8 cellular contexts compared by ENCODE assay signal in the genomic region with DNA sequence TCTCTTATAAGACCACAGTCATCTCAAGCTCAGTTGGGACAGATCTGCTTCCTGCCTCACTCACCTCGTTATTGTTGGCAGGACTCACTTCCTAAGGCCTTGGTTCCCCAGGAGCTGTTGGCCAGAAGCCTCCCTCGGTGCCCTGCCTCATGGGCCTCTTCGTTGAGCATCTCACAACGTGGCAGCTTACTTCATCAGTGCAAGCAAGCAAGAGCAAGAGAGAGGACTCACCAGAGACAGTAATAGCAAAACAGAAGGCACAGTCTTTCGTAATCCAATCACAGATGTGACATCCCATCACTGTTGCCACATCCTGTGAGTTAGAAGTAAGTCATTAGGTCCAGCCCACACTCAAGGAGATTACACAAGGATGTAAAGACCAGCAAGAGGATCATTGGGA. TPM values are rescaled to one million over a fixed set of nuclear protein-coding genes. Genes with fewer than 3 reads are reported as not detected.
DNase-seq lines count a peak whose midpoint lies in the region; ATAC-seq and TF ChIP-seq lines count a peak whose summit lies in the region.

No MANE protein-coding gene starts in this region.

- H4K20me1 ChIP-seq in PC-3 (ENCODE audit: low read length), result no peaks in the 10 kb centered on the region

- H3K36me3 ChIP-seq in PC-3 (ENCODE audit: low read depth, low read length), result no peaks in the 10 kb centered on the region
- no peaks in the 10 kb centered on the region for H3K36me3 ChIP-seq in CD4-positive, alpha-beta memory T cell (ENCODE audit: insufficient read depth, low read length)

- POLR2A ChIA-PET in PC-3 (lab: Charles Lee; ENCODE audit: unreplicated experiment), result interaction anchor here (0.5 to 0.8 kb wide), 5 partner anchors 8 to 819 kb away, joined by 3 to 10 read pairs (median 3); a partner anchor contains a TSS
- POLR2A ChIA-PET in CD4-positive, alpha-beta memory T cell (lab: Charles Lee; ENCODE audit: partially characterized antibody), result interaction anchor here (1.2 to 2.3 kb wide), 2 partner anchors 9 to 28 kb away, joined by 3 to 14 read pairs; a partner anchor contains a TSS
- POLR2A ChIA-PET in naive thymus-derived CD8-positive, alpha-beta T cell (lab: Charles Lee), result interaction anchor here (1.2 to 1.7 kb wide), 2 partner anchors 13 to 27 kb away, joined by 3 to 4 read pairs; a partner anchor contains a TSS

- H3K9me3 Mint-ChIP-seq in mesothelial cell of epicardium, result no peaks in the 10 kb centered on the region
- no peaks in the 10 kb centered on the region for H3K9me3 Mint-ChIP-seq in CD4-positive, alpha-beta memory T cell
- no peaks in the 10 kb centered on the region for H3K9me3 Mint-ChIP-seq in naive thymus-derived CD8-positive, alpha-beta T cell

- no peaks in the 10 kb centered on the region for H3K36me3 Mint-ChIP-seq in mesothelial cell of epicardium
- peaks cover 0 to 2% of the 10 kb centered on the region in 2 donors for H3K36me3 Mint-ChIP-seq in CD4-positive, alpha-beta memory T cell
- no peaks in the 10 kb centered on the region for H3K36me3 Mint-ChIP-seq in naive thymus-derived CD8-positive, alpha-beta T cell

- no peaks in the 10 kb centered on the region for H3K27me3 ChIP-seq in PC-3 (ENCODE audit: low read length)
- no peaks in the 10 kb centered on the region for H3K27me3 ChIP-seq in CD4-positive, alpha-beta memory T cell (ENCODE audit: insufficient read depth, low read length)

- ATAC-seq in PC-3, result peak; percentile 21
- no peak for ATAC-seq in GM21786 (IDR thresholded peaks at IDR 0.05; ENCODE audit: unreplicated experiment)
- no peak for ATAC-seq in naive thymus-derived CD8-positive, alpha-beta T cell
- no peak for ATAC-seq in HG02798 (IDR thresholded peaks at IDR 0.05; ENCODE audit: poor library complexity, unreplicated experiment)

- intact Hi-C loops in PC-3 (cut with micrococcal nuclease), result no loop called here
- intact Hi-C loops in CD4-positive, alpha-beta memory T cell (cut with micrococcal nuclease), result no loop called here

- peaks cover 61% of the 10 kb centered on the region for H3K4me1 Mint-ChIP-seq in mesothelial cell of epicardium
- H3K4me1 Mint-ChIP-seq in CD4-positive, alpha-beta memory T cell, result peaks cover 23 to 50% (median 32%) of the 10 kb centered on the region in 4 donors
- H3K4me1 Mint-ChIP-seq in naive thymus-derived CD8-positive, alpha-beta T cell, result peaks cover 23 to 52% (median 38%) of the 10 kb centered on the region in 4 donors

- H3K27ac ChIP-seq in PC-3 (ENCODE audit: low read length), result peak overlapping the region; percentile 13
- no peak overlapping the region for H3K27ac ChIP-seq in CD4-positive, alpha-beta memory T cell (ENCODE audit: low read depth, low read length)

- peak; percentile 93 for DNase-seq in EL
- DNase-seq in PC-3, result peak; percentile 91
- DNase-seq in cerebellum (ENCODE audit: low spot score), result peak; percentile 25
- DNase-seq in mesothelial cell of epicardium (ENCODE audit: low spot score in 2 of 2, unreplicated experiment in 2 of 2), result no peak
- DNase-seq in CD4-positive, alpha-beta memory T cell, result no peak
- no peak for DNase-seq in naive thymus-derived CD8-positive, alpha-beta T cell

- no peak overlapping the region for H3K9ac ChIP-seq in PC-3 (ENCODE audit: low read length)

- no peak for TF ChIP-seq CTCF in PC-3 (conservative IDR thresholded peaks at IDR 0.05; ENCODE audit: low read depth, low read length)
- no peak for TF ChIP-seq CTCF in mesothelial cell of epicardium (IDR thresholded peaks at IDR 0.05; ENCODE audit: unreplicated experiment)

- H3K27me3 Mint-ChIP-seq in mesothelial cell of epicardium (ENCODE audit: low read depth), result no peaks in the 10 kb centered on the region
- no peaks in the 10 kb centered on the region for H3K27me3 Mint-ChIP-seq in CD4-positive, alpha-beta memory T cell
- H3K27me3 Mint-ChIP-seq in naive thymus-derived CD8-positive, alpha-beta T cell, result peaks cover 0 to 2% (median 0%) of the 10 kb centered on the region in 5 donors

- BruUV-seq in PC-3 (replicated peaks; lab: Mats Ljungman, UMichigan), result no TSS peak

- H3K4me3 Mint-ChIP-seq in mesothelial cell of epicardium, result no peak overlapping the region
- H3K4me3 Mint-ChIP-seq in CD4-positive, alpha-beta memory T cell, result no peak overlapping the region
- peak overlapping the region in 1 of 10 donors; percentile 45 for H3K4me3 Mint-ChIP-seq in naive thymus-derived CD8-positive, alpha-beta T cell

- H3K4me2 ChIP-seq in PC-3 (ENCODE audit: low read length), result peak overlapping the region; percentile 14

- H3K27ac Mint-ChIP-seq in mesothelial cell of epicardium, result peak overlapping the region; percentile 37
- H3K27ac Mint-ChIP-seq in CD4-positive, alpha-beta memory T cell, result no peak overlapping the region
- H3K27ac Mint-ChIP-seq in naive thymus-derived CD8-positive, alpha-beta T cell, result no peak overlapping the region

- H3K9me2 ChIP-seq in PC-3 (replicated peaks; ENCODE audit: low read length), result no peaks in the 10 kb centered on the region

- CTCF ChIA-PET in PC-3 (lab: Charles Lee), result no interaction called here
- CTCF ChIA-PET in CD4-positive, alpha-beta memory T cell (lab: Charles Lee; ENCODE audit: partially characterized antibody), result interaction anchor here (2.8 to 4.5 kb wide), 2 partner anchors 9 to 169 kb away, joined by 8 to 28 read pairs; no protein-coding TSS in a partner anchor

- peaks cover 42% of the 10 kb centered on the region for H3K4me1 ChIP-seq in PC-3 (ENCODE audit: insufficient read depth, low read length)
- peaks cover 36% of the 10 kb centered on the region for H3K4me1 ChIP-seq in CD4-positive, alpha-beta memory T cell (ENCODE audit: insufficient read depth, low read length)

- H3F3A ChIP-seq in PC-3 (ENCODE audit: low read length, unreplicated experiment), result no peaks in the 10 kb centered on the region

- no peaks in the 10 kb centered on the region for H3K79me2 ChIP-seq in PC-3 (ENCODE audit: low read length)

- H3K4me3 ChIP-seq in PC-3 (ENCODE audit: low read length), result no peak overlapping the region
- no peak overlapping the region for H3K4me3 ChIP-seq in CD4-positive, alpha-beta memory T cell (ENCODE audit: low read length in 2 of 2)

- H2AFZ ChIP-seq in PC-3 (ENCODE audit: low read length), result peak overlapping the region; percentile 41

- no peaks in the 10 kb centered on the region for H3K9me3 ChIP-seq in PC-3 (ENCODE audit: low read length)
- no peaks in the 10 kb centered on the region for H3K9me3 ChIP-seq in CD4-positive, alpha-beta memory T cell (ENCODE audit: control insufficient read depth in 1 of 2, low read length in 2 of 2)

RNA-seq across cellular contexts. Expression of a gene that starts 5.1 kb away (rescaled TPM):
- total RNA-seq in PC-3 (2014; rRNA removed) (22.2 and 26.8 TPM in 2 replicates), cerebellum (34.5 TPM), mesothelial cell of epicardium (85.8 to 89.8 TPM (median 88.0 TPM) in 3 replicates)
- total RNA-seq in CD4-positive, alpha-beta memory T cell, result 10 to 100 TPM; 45.3 to 47.3 TPM
- polyA plus RNA-seq in CD4-positive, alpha-beta memory T cell, result 10 to 100 TPM; 31.1 to 46.1 TPM
- total RNA-seq in naive thymus-derived CD8-positive, alpha-beta T cell, result 10 to 100 TPM; 46.8 to 51.2 TPM
- polyA plus RNA-seq in naive thymus-derived CD8-positive, alpha-beta T cell, result 10 to 100 TPM; 24.5 to 34.7 (median 30.6) TPM

RNA-seq across cellular contexts. Expression of a gene that starts 27.3 kb away (rescaled TPM):
- total RNA-seq in PC-3 (2014; rRNA removed), result 27.4 and 34.8 TPM in 2 replicates
- total RNA-seq in cerebellum, result 18.6 TPM
- total RNA-seq in mesothelial cell of epicardium, result 12.4 to 12.6 TPM (median 12.6 TPM) in 3 replicates
- total RNA-seq in CD4-positive, alpha-beta memory T cell, result 10 to 100 TPM; 34.8 to 37.0 TPM
- polyA plus RNA-seq in CD4-positive, alpha-beta memory T cell, result 10 to 100 TPM; 19.9 to 39.2 TPM
- total RNA-seq in naive thymus-derived CD8-positive, alpha-beta T cell, result 10 to 100 TPM; 36.1 to 38.2 TPM
- polyA plus RNA-seq in naive thymus-derived CD8-positive, alpha-beta T cell, result 10 to 100 TPM; 26.4 to 35.9 (median 29.4) TPM

Comparison
In these comparisons a context has a peak if more than half of its experiments do, and no peak if none do; other contexts are left out.
1. DNase-seq: peak in EL (single experiment), PC-3 (single experiment) and cerebellum (single experiment); none in mesothelial cell of epicardium (0 of 2), CD4-positive, alpha-beta memory T cell (0 of 5) and naive thymus-derived CD8-positive, alpha-beta T cell (0 of 10).